Comparison of ENCODE assay signal across 8 cellular contexts in genomic region chr16:23182206-23182674, GRCh38. TPM values are rescaled to one million over a fixed set of nuclear protein-coding genes. Genes with fewer than 3 reads are reported as not detected.
DNase-seq lines count a peak whose midpoint lies in the region; ATAC-seq and TF ChIP-seq lines count a peak whose summit lies in the region.

No MANE protein-coding gene starts in this region.

- peaks cover 4% of the 10 kb centered on the region for H3K4me1 Mint-ChIP-seq in activated T-helper 17 cell treated with anti-CD3 and anti-CD28 coated beads, Interleukin-2, amount 50 U/mL, for 72 hours

- no peak overlapping the region for H2BK12ac ChIP-seq in neuronal stem cell (ENCODE audit: low read length)

- no peak overlapping the region for H4K91ac ChIP-seq in neuronal stem cell (ENCODE audit: low read depth, low read length, poor library complexity)

- no peak overlapping the region for H3K27ac ChIP-seq in PC-9
- no peak overlapping the region for H3K27ac ChIP-seq in neuronal stem cell (replicated peaks; ENCODE audit: low read length)
- no peak overlapping the region for H3K27ac ChIP-seq in stomach smooth muscle (ENCODE audit: low read length)

- H3K4me1 ChIP-seq in PC-9 (replicated peaks; ENCODE audit: insufficient read depth): peaks cover 23% of the 10 kb centered on the region
- H3K4me1 ChIP-seq in neuronal stem cell (ENCODE audit: control insufficient read depth in 2 of 2, insufficient read depth in 1 of 2, low read depth in 1 of 2, low read length in 2 of 2): peaks cover 3 to 6% of the 10 kb centered on the region in 2 donors
- peaks cover 14% of the 10 kb centered on the region for H3K4me1 ChIP-seq in stomach smooth muscle (ENCODE audit: control insufficient read depth, insufficient read depth, low read length)

- peaks cover 59% of the 10 kb centered on the region for H3K27me3 Mint-ChIP-seq in activated T-helper 17 cell treated with anti-CD3 and anti-CD28 coated beads, Interleukin-2, amount 50 U/mL, for 72 hours

- H3K36me3 Mint-ChIP-seq in activated T-helper 17 cell treated with anti-CD3 and anti-CD28 coated beads, Interleukin-2, amount 50 U/mL, for 72 hours (ENCODE audit: low read depth): no peaks in the 10 kb centered on the region

- no peaks in the 10 kb centered on the region for H3K79me1 ChIP-seq in neuronal stem cell (ENCODE audit: low read depth, low read length)

- no peak overlapping the region for H3K4ac ChIP-seq in neuronal stem cell (ENCODE audit: low read length)

- TF ChIP-seq CTCF in PC-9 (conservative IDR thresholded peaks at IDR 0.05): peak; percentile 85

- H3K4me2 ChIP-seq in PC-9: peak overlapping the region; percentile 98
- peak overlapping the region; percentile 24 for H3K4me2 ChIP-seq in neuronal stem cell (ENCODE audit: insufficient read depth, low read length, poor library complexity, severe bottlenecking)

- peak overlapping the region; percentile 79 for H3K18ac ChIP-seq in neuronal stem cell (ENCODE audit: low read length)

- H3K23ac ChIP-seq in neuronal stem cell (ENCODE audit: low read depth, low read length, poor library complexity): peak overlapping the region; percentile 40

- no peak overlapping the region for H2BK15ac ChIP-seq in neuronal stem cell (ENCODE audit: low read length)

- H3K14ac ChIP-seq in neuronal stem cell (ENCODE audit: low read length): no peak overlapping the region

- H2BK5ac ChIP-seq in neuronal stem cell (ENCODE audit: low read length): no peak overlapping the region

- H3K9me3 ChIP-seq in PC-9 (ENCODE audit: insufficient read depth, low read depth) (no peaks in the 10 kb centered on the region), neuronal stem cell (replicated peaks in 1 of 2; ENCODE audit: control insufficient read depth in 2 of 2, insufficient read depth in 1 of 2, low read depth in 1 of 2, low read length in 2 of 2) (no peaks in the 10 kb centered on the region), stomach smooth muscle (ENCODE audit: control insufficient read depth in 2 of 2, low read length in 2 of 2) (no peaks in the 10 kb centered on the region)

- POLR2A ChIA-PET in PC-9 (lab: Charles Lee; ENCODE audit: unreplicated experiment): no interaction called here

- H3F3A ChIP-seq in PC-9 (ENCODE audit: insufficient read depth, low read depth): no peaks in the 10 kb centered on the region; the same call in 1 of the 2 replicates

- no peaks in the 10 kb centered on the region for H3K36me3 ChIP-seq in PC-9 (ENCODE audit: low read depth)
- no peaks in the 10 kb centered on the region for H3K36me3 ChIP-seq in neuronal stem cell (replicated peaks in 1 of 2; ENCODE audit: control insufficient read depth in 2 of 2, insufficient read depth in 2 of 2, low read length in 2 of 2)
- H3K36me3 ChIP-seq in stomach smooth muscle (ENCODE audit: control insufficient read depth in 2 of 2, insufficient read depth in 2 of 2, low read length in 2 of 2): no peaks in the 10 kb centered on the region

- DNase-seq in COLO829 (ENCODE audit: low spot score) (peak; percentile 51), HuH-7.5 (ENCODE audit: low spot score) (peak; percentile 79), PC-9 (peak; percentile 75 to 99), fibroblast of the conjunctiva (ENCODE audit: low read depth) (peak; percentile 17), neuronal stem cell (ENCODE audit: low spot score) (peak; percentile 56)

- H3K27me3 ChIP-seq in PC-9 (ENCODE audit: insufficient read depth, low read depth) (no peaks in the 10 kb centered on the region), neuronal stem cell (ENCODE audit: control insufficient read depth in 3 of 3, insufficient read depth in 3 of 3, low read depth in 1 of 3, low read length in 3 of 3) (peaks cover 5 to 56% (median 25%) of the 10 kb centered on the region in 3 experiments), stomach smooth muscle (ENCODE audit: control insufficient read depth in 1 of 2, insufficient read depth in 2 of 2, low read length in 2 of 2) (peaks cover 40 to 48% of the 10 kb centered on the region in 2 donors)

- WGBS in neuronal stem cell (ENCODE audit: extremely low coverage in 2 of 2, insufficient read length in 2 of 2, insufficient replicate concordance in 1 of 2), 2 donors: no CpG with 5 or more reads among the region's 33 CpGs

- no peak overlapping the region for H3K27ac Mint-ChIP-seq in activated T-helper 17 cell treated with anti-CD3 and anti-CD28 coated beads, Interleukin-2, amount 50 U/mL, for 72 hours

- H3K9ac ChIP-seq in neuronal stem cell (ENCODE audit: low read depth, low read length, poor library complexity): peak overlapping the region; percentile 83
- H3K9ac ChIP-seq in stomach smooth muscle (ENCODE audit: low read length in 2 of 2): no peak overlapping the region

- no TSS peak for BruUV-seq in PC-9 (replicated peaks; lab: Mats Ljungman, UMichigan)

- peak overlapping the region; percentile 83 for H2AFZ ChIP-seq in PC-9
- peak overlapping the region; percentile 46 for H2AFZ ChIP-seq in neuronal stem cell (ENCODE audit: low read length)

- H2AK5ac ChIP-seq in neuronal stem cell (ENCODE audit: low read depth, low read length): no peak overlapping the region

- H3K4me3 ChIP-seq in PC-9: peak overlapping the region; percentile 81; the same call in 1 of the 2 replicates
- no peak overlapping the region for H3K4me3 ChIP-seq in neuronal stem cell (ENCODE audit: low read length in 2 of 2)
- H3K4me3 ChIP-seq in stomach smooth muscle (ENCODE audit: low read length in 2 of 2): peak overlapping the region; percentile 7 to 65

- H3K79me2 ChIP-seq in PC-9 (ENCODE audit: low read depth): peaks cover 24% of the 10 kb centered on the region

- H2BK120ac ChIP-seq in neuronal stem cell (ENCODE audit: low read depth, low read length): no peak overlapping the region

- no peaks in the 10 kb centered on the region for H3K9me2 ChIP-seq in PC-9 (ENCODE audit: insufficient read depth)

- H3K4me3 Mint-ChIP-seq in activated T-helper 17 cell treated with anti-CD3 and anti-CD28 coated beads, Interleukin-2, amount 50 U/mL, for 72 hours: peak overlapping the region; percentile 44

- ATAC-seq in GM21390 (IDR thresholded peaks at IDR 0.05; ENCODE audit: unreplicated experiment): peak; percentile 90
- peak; percentile 96 for ATAC-seq in activated T-helper 17 cell treated with anti-CD3 and anti-CD28 coated beads, Interleukin-2, amount 50 U/mL, for 72 hours (replicated peaks)

- H4K20me1 ChIP-seq in PC-9 (ENCODE audit: insufficient read depth): no peaks in the 10 kb centered on the region; the same call in 1 of the 2 replicates

- H4K8ac ChIP-seq in neuronal stem cell (ENCODE audit: low read depth, low read length): no peak overlapping the region

- intact Hi-C loops in PC-9 (cut with micrococcal nuclease; ENCODE audit: unreplicated experiment): loop anchor here (1.0 to 5.0 kb wide), 5 partner anchors 72 to 855 kb away; partner anchors contain the start of gene SCNN1B

- CTCF ChIA-PET in PC-9 (lab: Charles Lee): interaction anchor here (0.5 to 4.9 kb wide), 4 partner anchors 33 to 343 kb away, joined by 3 to 62 read pairs (median 4); no protein-coding TSS in a partner anchor

- no peaks in the 10 kb centered on the region for H3K9me3 Mint-ChIP-seq in activated T-helper 17 cell treated with anti-CD3 and anti-CD28 coated beads, Interleukin-2, amount 50 U/mL, for 72 hours

RNA-seq across cellular contexts. Expression of gene SCNN1G, which starts 0.3 kb away (rescaled TPM):
- total RNA-seq in PC-9 (2021): not detected in 2 replicates
- not detected for total RNA-seq in activated T-helper 17 cell treated with anti-CD3 and anti-CD28 coated beads, Interleukin-2, amount 50 U/mL, for 72 hours
- not detected for polyA plus RNA-seq in neuronal stem cell (2013, experiment 1 of 2)
- not detected for polyA plus RNA-seq in neuronal stem cell (2013, experiment 2 of 2)

RNA-seq across cellular contexts. Expression of gene USP31, which starts 33.0 kb away (rescaled TPM):
- 9.1 and 12.1 TPM in 2 replicates for total RNA-seq in PC-9 (2021)
- total RNA-seq in activated T-helper 17 cell treated with anti-CD3 and anti-CD28 coated beads, Interleukin-2, amount 50 U/mL, for 72 hours: 1 to 10 TPM; 4.8 to 7.6 TPM
- 6.8 TPM for polyA plus RNA-seq in neuronal stem cell (2013, experiment 1 of 2)
- polyA plus RNA-seq in neuronal stem cell (2013, experiment 2 of 2): 7.7 TPM

Comparison
In these comparisons a context has a peak if more than half of its experiments do, and no peak if none do; other contexts are left out.
1. DNase-seq: peak in every context shown above with its lines; median percentile 87 in PC-9; 79 in HuH-7.5; 56 in neuronal stem cell; 51 in COLO829; 17 in fibroblast of the conjunctiva.
2. H3K4me3 ChIP-seq: peak in PC-9 (single experiment) and stomach smooth muscle (2 of 2); none in neuronal stem cell (0 of 2).